In the genomic region with DNA sequence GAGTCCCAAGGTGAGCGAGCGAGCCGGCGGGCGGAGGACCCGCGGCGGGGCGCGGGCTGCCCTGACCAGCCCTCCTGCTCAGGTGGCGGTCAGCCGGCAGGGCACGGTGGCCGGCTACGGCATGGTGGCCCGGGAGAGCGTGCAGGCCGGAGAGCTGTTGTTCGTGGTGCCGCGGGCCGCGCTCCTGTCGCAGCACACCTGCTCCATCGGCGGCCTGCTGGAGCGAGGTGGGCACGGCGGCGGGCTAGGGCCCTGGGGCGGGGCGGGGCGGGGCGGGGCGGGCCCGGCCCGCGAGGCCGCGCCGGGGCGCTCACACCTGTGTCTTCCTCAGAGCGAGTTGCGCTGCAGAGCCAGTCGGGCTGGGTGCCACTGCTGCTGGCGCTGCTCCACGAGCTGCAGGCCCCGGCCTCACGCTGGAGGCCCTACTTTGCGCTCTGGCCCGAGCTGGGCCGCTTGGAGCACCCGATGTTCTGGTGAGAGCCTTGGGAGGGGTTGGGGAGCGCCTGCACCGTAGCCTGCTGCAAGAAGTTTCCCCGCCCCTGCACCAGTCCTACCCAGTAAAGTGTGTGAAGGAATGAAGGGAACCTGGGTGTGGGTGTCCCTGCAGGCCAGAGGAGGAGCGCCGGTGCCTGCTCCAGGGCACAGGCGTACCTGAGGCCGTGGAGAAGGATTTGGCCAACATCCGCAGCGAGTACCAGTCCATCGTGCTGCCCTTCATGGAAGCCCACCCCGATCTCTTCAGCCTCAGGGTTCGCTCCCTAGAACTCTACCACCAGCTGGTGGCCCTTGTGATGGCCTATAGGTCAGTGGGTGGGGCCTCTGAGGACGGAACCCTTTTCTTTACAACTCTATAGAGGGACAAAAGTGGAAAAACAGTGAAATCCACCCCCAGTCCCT, we compare ENCODE assay signal across 8 cellular contexts. TPM values are rescaled to one million over a fixed set of nuclear protein-coding genes. Genes with fewer than 3 reads are reported as not detected.
DNase-seq lines count a peak whose midpoint lies in the region; ATAC-seq and TF ChIP-seq lines count a peak whose summit lies in the region.

No MANE protein-coding gene starts in this region.

- H3K79me2 ChIP-seq in OCI-LY1 (ENCODE audit: insufficient read depth, low read length) (no peaks in the 10 kb centered on the region), smooth muscle cell (ENCODE audit: low read depth) (no peaks in the 10 kb centered on the region)

- H3K9ac ChIP-seq in OCI-LY1 (ENCODE audit: low read length) (peak overlapping the region; percentile 85), iPS-15b (ENCODE audit: low read depth, low read length) (peak overlapping the region; percentile 89), smooth muscle cell (ENCODE audit: low read depth) (peak overlapping the region; percentile 58)

- H3K4me1 ChIP-seq in OCI-LY1 (ENCODE audit: insufficient read depth, low read length, severe bottlenecking) (peaks cover 25% of the 10 kb centered on the region), ascending aorta (peaks cover 6 to 13% of the 10 kb centered on the region in 2 donors), iPS-15b (ENCODE audit: control insufficient read depth, insufficient read depth, low read length) (peaks cover 3% of the 10 kb centered on the region), smooth muscle cell (ENCODE audit: low read depth) (peaks cover 10% of the 10 kb centered on the region)

- intact Hi-C loops in ascending aorta (cut with DNase I), result loop anchor here (1.0 to 10.0 kb wide), 4 partner anchors 115 to 781 kb away; a partner anchor contains a TSS

- H2AFZ ChIP-seq in OCI-LY1 (ENCODE audit: low read length) (no peak overlapping the region), smooth muscle cell (ENCODE audit: low read depth) (no peak overlapping the region)

- H3K9me3 ChIP-seq in OCI-LY1 (ENCODE audit: low read length), result no peaks in the 10 kb centered on the region
- no peaks in the 10 kb centered on the region for H3K9me3 ChIP-seq in ascending aorta
- H3K9me3 ChIP-seq in iPS-15b (ENCODE audit: control insufficient read depth, insufficient read depth, low read length), result no peaks in the 10 kb centered on the region
- H3K9me3 ChIP-seq in smooth muscle cell (replicated peaks; ENCODE audit: low read depth), result no peaks in the 10 kb centered on the region

- ATAC-seq in HG02943 (IDR thresholded peaks at IDR 0.05; ENCODE audit: low read depth, unreplicated experiment), result peak; percentile 50

- WGBS in smooth muscle cell (ENCODE audit: low lambda C conversion rate), result 30% methylated on average over 35 of the region's 66 CpGs

- peak overlapping the region; percentile 85 for H3K4me3 ChIP-seq in OCI-LY1 (ENCODE audit: low read depth, low read length, poor library complexity, severe bottlenecking)
- H3K4me3 ChIP-seq in ascending aorta, result peak overlapping the region; percentile 89 to 92
- peak overlapping the region; percentile 98 for H3K4me3 ChIP-seq in iPS-15b (ENCODE audit: low read depth, low read length)
- H3K4me3 ChIP-seq in smooth muscle cell, result peak overlapping the region; percentile 89

- H3K27ac ChIP-seq in OCI-LY1 (ENCODE audit: low read depth, low read length, poor library complexity, severe bottlenecking), result peak overlapping the region; percentile 43
- peak overlapping the region; percentile 73 to 79 for H3K27ac ChIP-seq in ascending aorta
- H3K27ac ChIP-seq in smooth muscle cell (ENCODE audit: low read depth), result peak overlapping the region; percentile 56

- H3K36me3 ChIP-seq in OCI-LY1 (ENCODE audit: insufficient read depth, low read length), result peaks cover 48% of the 10 kb centered on the region
- H3K36me3 ChIP-seq in ascending aorta, result peaks cover 26 to 38% of the 10 kb centered on the region in 2 donors
- H3K36me3 ChIP-seq in iPS-15b (ENCODE audit: control insufficient read depth, insufficient read depth, low read length), result peaks cover 32% of the 10 kb centered on the region
- peaks cover 20% of the 10 kb centered on the region for H3K36me3 ChIP-seq in smooth muscle cell (ENCODE audit: low read depth)

- H3K9me2 ChIP-seq in OCI-LY1 (ENCODE audit: low read depth, low read length), result no peaks in the 10 kb centered on the region

- H3F3A ChIP-seq in OCI-LY1 (ENCODE audit: insufficient read depth, low read length), result peaks cover 9% of the 10 kb centered on the region; the same call in 1 of the 2 replicates
- H3F3A ChIP-seq in smooth muscle cell (ENCODE audit: low read depth), result peaks cover 28% of the 10 kb centered on the region

- TF ChIP-seq CTCF in OCI-LY1 (IDR thresholded peaks at IDR 0.05; ENCODE audit: low read length) (no peak), ascending aorta (IDR thresholded peaks at IDR 0.05) (no peak), smooth muscle cell (IDR thresholded peaks at IDR 0.05; ENCODE audit: borderline replicate concordance, insufficient read depth, poor library complexity, severe bottlenecking) (no peak)

- H3K4me2 ChIP-seq in OCI-LY1 (ENCODE audit: low read length) (peak overlapping the region; percentile 88), smooth muscle cell (peak overlapping the region; percentile 99)

- H4K20me1 ChIP-seq in OCI-LY1 (ENCODE audit: insufficient read depth, low read length), result no peaks in the 10 kb centered on the region
- peaks cover 31% of the 10 kb centered on the region for H4K20me1 ChIP-seq in smooth muscle cell (ENCODE audit: low read depth)

- no peaks in the 10 kb centered on the region for H3K27me3 ChIP-seq in OCI-LY1 (ENCODE audit: insufficient read depth, low read length)
- no peaks in the 10 kb centered on the region for H3K27me3 ChIP-seq in ascending aorta
- no peaks in the 10 kb centered on the region for H3K27me3 ChIP-seq in iPS-15b (ENCODE audit: control insufficient read depth, insufficient read depth, low read length)
- H3K27me3 ChIP-seq in smooth muscle cell (ENCODE audit: low read depth), result no peaks in the 10 kb centered on the region

- peak; percentile 39 for DNase-seq in activated T-cell treated with anti-CD3 and anti-CD28 coated beads for 48 hours (ENCODE audit: low read depth)
- DNase-seq in activated T-cell treated with anti-CD3 and anti-CD28 coated beads for 4 hours, result no peak
- DNase-seq in ascending aorta (ENCODE audit: low spot score in 2 of 2), result no peak
- no peak for DNase-seq in smooth muscle cell (lab: John Stamatoyannopoulos, UW; ENCODE audit: unreplicated experiment)
- DNase-seq in GOT3 (lab: John Stamatoyannopoulos, UW), result no peak

RNA-seq across cellular contexts. Expression of a gene that starts 0.8 kb away (rescaled TPM):
- total RNA-seq in ascending aorta (24.4 TPM), smooth muscle cell (6.8 and 9.4 TPM in 2 replicates)
- polyA plus RNA-seq in smooth muscle cell, result 8.3 and 8.4 TPM in 2 replicates

RNA-seq across cellular contexts. Expression of a gene that starts 16.2 kb away (rescaled TPM):
- total RNA-seq in ascending aorta (150 TPM), smooth muscle cell (9.9 and 17.1 TPM in 2 replicates)
- 21.0 and 23.0 TPM in 2 replicates for polyA plus RNA-seq in smooth muscle cell
